ENCODE assay signal across 30 cellular contexts in the genomic region with DNA sequence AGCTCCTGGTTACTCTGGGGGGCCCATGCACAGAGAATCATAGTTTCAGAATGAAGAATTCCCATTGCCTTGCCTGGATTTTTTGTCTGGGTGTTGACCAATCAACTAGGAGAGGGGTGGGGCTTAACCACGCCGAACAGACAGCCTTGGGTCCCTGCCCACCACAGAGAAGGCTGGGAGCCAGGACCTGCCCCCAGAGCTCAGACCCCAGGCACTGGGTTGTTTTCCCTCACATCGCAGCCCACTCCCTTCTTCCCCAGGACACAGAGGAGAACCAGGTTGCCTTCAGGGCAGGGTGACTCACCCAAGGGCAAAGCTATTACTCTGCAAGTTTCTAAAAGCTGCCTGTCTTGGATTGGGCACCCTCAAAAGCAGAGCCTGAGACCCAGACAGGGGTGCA. TPM values are rescaled to one million over a fixed set of nuclear protein-coding genes. Genes with fewer than 3 reads are reported as not detected.
"Had no signal": no experiment of that assay in that cellular context is flagged by ENCODE, and none has a peak within 500 bp of the region (broad histone marks: within the 10 kb centered on the region; RNA-seq: fewer than 3 reads in every experiment).

No MANE protein-coding gene starts in this region.

- H3K4me3 ChIP-seq: dorsolateral prefrontal cortex, esophagus muscularis mucosa, gastroesophageal sphincter, heart left ventricle, hepatocyte, lower lobe of right lung, ovary, psoas muscle, skin epidermis, spleen, testis, tibial artery had no signal

- ATAC-seq: foreskin keratinocyte; gastroesophageal sphincter; heart left ventricle; left colon; left ventricle myocardium superior; lower lobe of right lung; naive thymus-derived CD4-positive, alpha-beta T cell; psoas muscle; right cardiac atrium; stimulated activated memory B cell treated with anti-CD40 and anti-IgM and Interleukin-4, amounts not matched to agents 10 μg/mL and 1 μg/mL and 100 μg/mL, for 72 hours; stimulated activated naive CD8-positive, alpha-beta T cell treated with anti-CD3 and anti-CD28 coated beads, Interleukin-15, Interleukin-2, amounts not matched to agents 100 U/mL and 50 U/mL, for 24 hours had no signal

- H3K4me3 Mint-ChIP-seq: memory B cell; naive thymus-derived CD4-positive, alpha-beta T cell; nephron; stimulated activated memory B cell treated with anti-CD40 and anti-IgM and Interleukin-4, amounts not matched to agents 10 μg/mL and 1 μg/mL and 100 μg/mL, for 72 hours; type B pancreatic cell had no signal

- H3K36me3 ChIP-seq: esophagus muscularis mucosa, gastroesophageal sphincter, heart left ventricle, lower lobe of right lung, ovary, spleen, tibial artery had no signal

- H3K4me1 Mint-ChIP-seq: memory B cell; stimulated activated memory B cell treated with anti-CD40 and anti-IgM and Interleukin-4, amounts not matched to agents 10 μg/mL and 1 μg/mL and 100 μg/mL, for 72 hours had no signal

- H3K36me3 Mint-ChIP-seq: stimulated activated memory B cell treated with anti-CD40 and anti-IgM and Interleukin-4, amounts not matched to agents 10 μg/mL and 1 μg/mL and 100 μg/mL, for 72 hours; type B pancreatic cell had no signal

- H3K4me1 ChIP-seq: esophagus muscularis mucosa, foreskin keratinocyte, gastroesophageal sphincter, heart left ventricle, lower lobe of right lung, psoas muscle, spleen, testis, tibial artery had no signal

- H3K27ac ChIP-seq: dorsolateral prefrontal cortex, epithelial cell of prostate, esophagus muscularis mucosa, foreskin keratinocyte, gastroesophageal sphincter, heart left ventricle, hepatocyte, lower lobe of right lung, ovary, psoas muscle, skin epidermis, spleen, testis, tibial artery had no signal

- H3K9me3 ChIP-seq: lower lobe of right lung, ovary, psoas muscle, testis had no signal

- H3K27ac Mint-ChIP-seq: memory B cell; naive thymus-derived CD4-positive, alpha-beta T cell; nephron; stimulated activated memory B cell treated with anti-CD40 and anti-IgM and Interleukin-4, amounts not matched to agents 10 μg/mL and 1 μg/mL and 100 μg/mL, for 72 hours; type B pancreatic cell had no signal

- H3K27me3 ChIP-seq: foreskin keratinocyte, ovary, testis had no signal

- DNase-seq: dorsolateral prefrontal cortex; effector CD4-positive, alpha-beta T cell; foreskin keratinocyte; heart left ventricle; kidney glomerular epithelial cell; left colon; left ventricle myocardium superior; lower lobe of right lung; midbrain; naive thymus-derived CD4-positive, alpha-beta T cell; occipital lobe; ovary; posterior cingulate gyrus; psoas muscle; right cardiac atrium; spleen; stimulated activated CD4-positive, alpha-beta T cell treated with anti-CD3 and anti-CD28 coated beads, Interleukin-4, amount 100 ng/mL, for 4 hours; stimulated activated naive CD8-positive, alpha-beta T cell treated with anti-CD3 and anti-CD28 coated beads, Interleukin-15, Interleukin-2, amounts not matched to agents 100 U/mL and 50 U/mL, for 24 hours; substantia nigra; testis; tibial artery had no signal

RNA-seq across cellular contexts. Expression of a gene that starts 23.3 kb away (rescaled TPM):
- total RNA-seq: foreskin keratinocyte had no signal
- polyA plus RNA-seq: foreskin keratinocyte; naive thymus-derived CD4-positive, alpha-beta T cell had no signal
